26 cellular contexts compared by ENCODE assay signal in the genomic region with DNA sequence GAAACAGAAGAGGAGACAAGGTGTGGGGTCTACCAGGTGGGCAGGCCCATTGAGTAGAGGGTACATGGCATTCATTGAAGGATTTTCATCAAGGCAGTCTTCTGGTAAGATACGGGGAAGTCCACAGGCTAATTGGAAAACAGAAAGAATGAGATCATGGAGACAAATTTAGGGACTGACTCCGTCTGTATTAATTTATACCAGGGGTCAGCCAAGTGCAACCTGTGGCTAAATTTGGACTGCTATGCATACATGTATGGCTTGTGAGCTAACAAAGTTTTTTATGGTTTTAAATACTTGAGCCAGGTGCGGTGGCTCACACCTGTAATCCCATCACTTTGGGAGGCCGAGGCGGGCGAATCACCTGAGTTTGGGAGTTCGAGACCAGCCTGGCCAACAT.
"Had no signal": no experiment of that assay in that cellular context is flagged by ENCODE, and none has a peak within 500 bp of the region (broad histone marks: within the 10 kb centered on the region; RNA-seq: fewer than 3 reads in every experiment).

No MANE protein-coding gene starts in this region.

- ATAC-seq: activated T-cell treated with anti-CD3 and anti-CD28 coated beads, Interleukin-2, amount 50 U/mL, for 4 hours; Panc1; SK-N-SH treated with all-trans-retinoic acid at 6 μM for 48 hours had no signal

- H3K36me3 Mint-ChIP-seq: activated CD4-positive, alpha-beta memory T cell treated with anti-CD3 and anti-CD28 coated beads for 36 hours; activated naive CD8-positive, alpha-beta T cell had no signal

- H3K4me3 Mint-ChIP-seq: activated B cell treated with CpG ODN at 0.5 μM for 24 hours; activated CD4-positive, alpha-beta memory T cell treated with anti-CD3 and anti-CD28 coated beads for 36 hours; activated CD4-positive, alpha-beta T cell treated with anti-CD3 and anti-CD28 coated beads, Interleukin-2, amount 10 ng/mL, durations not matched to agents 24 days and 14 days; activated naive CD8-positive, alpha-beta T cell; activated T-cell treated with anti-CD3 and anti-CD28 coated beads, Interleukin-2, amount 50 U/mL, for 4 hours; brain had no signal

- H3K27me3 Mint-ChIP-seq: activated B cell treated with CpG ODN at 0.5 μM for 24 hours; activated CD4-positive, alpha-beta memory T cell treated with anti-CD3 and anti-CD28 coated beads for 36 hours; activated CD4-positive, alpha-beta T cell treated with anti-CD3 and anti-CD28 coated beads, Interleukin-2, amount 10 ng/mL, durations not matched to agents 24 days and 14 days; activated naive CD8-positive, alpha-beta T cell; brain had no signal

- H3K4me3 ChIP-seq: MG63, SJSA1 had no signal

- H3K4me1 ChIP-seq: SJSA1 had no signal

- H3K9me3 ChIP-seq: MG63 had no signal

- H3K27me3 ChIP-seq: MG63, SJSA1 had no signal

- H3K4me1 Mint-ChIP-seq: activated B cell treated with CpG ODN at 0.5 μM for 24 hours; activated CD4-positive, alpha-beta T cell treated with anti-CD3 and anti-CD28 coated beads, Interleukin-2, amount 10 ng/mL, durations not matched to agents 24 days and 14 days; brain had no signal

- H3K36me3 ChIP-seq: MG63, SJSA1 had no signal

- H3K27ac ChIP-seq: SJSA1 had no signal

- DNase-seq: activated B cell treated with CpG ODN at 0.5 μM for 24 hours; activated CD4-positive, alpha-beta memory T cell treated with anti-CD3 and anti-CD28 coated beads for 36 hours; activated CD4-positive, alpha-beta T cell treated with anti-CD3 and anti-CD28 coated beads for 1 hour; activated CD4-positive, alpha-beta T cell treated with anti-CD3 and anti-CD28 coated beads, Interleukin-2, amount 10 ng/mL, durations not matched to agents 24 days and 14 days; activated CD8-positive, alpha-beta memory T cell treated with anti-CD3 and anti-CD28 coated beads for 24 hours; activated effector memory CD4-positive, alpha-beta T cell treated with anti-CD3 and anti-CD28 coated beads, Interleukin-2, amount 50 U/mL, for 16 hours; activated naive CD4-positive, alpha-beta T cell treated with Interleukin-2 at 50 U/mL for 16 hours; activated T-cell treated with anti-CD3 and anti-CD28 coated beads, Interleukin-2, amount 50 U/mL, for 4 hours; amygdala; MG63; NCI-H1105; NCI-H1436; NCI-H187; NCI-H2081; NCI-H510A treated with DMSO at 0.1 percent for 48 hours; NCI-H69; NK-92 treated with Interleukin-12 subunit alpha and Interleukin-12 subunit beta, amount 100 ng/mL, for 24 hours; OCI-M1; RPMI8226; SHP77; SW 1271 had no signal

- H3K27ac Mint-ChIP-seq: activated B cell treated with CpG ODN at 0.5 μM for 24 hours; activated CD4-positive, alpha-beta memory T cell treated with anti-CD3 and anti-CD28 coated beads for 36 hours; activated CD4-positive, alpha-beta T cell treated with anti-CD3 and anti-CD28 coated beads, Interleukin-2, amount 10 ng/mL, durations not matched to agents 24 days and 14 days; activated naive CD8-positive, alpha-beta T cell; brain had no signal
